1 cellular context compared by ENCODE assay signal in genomic region chr11:14894657-14895598, GRCh38.
TF ChIP-seq lines count a peak whose summit lies in the region.

No MANE protein-coding gene starts in this region.

TF ChIP-seq in HEK293, 187 proteins besides CTCF, POLR2A, EP300 and RAD21 (continued from another document):
- TF ChIP-seq PRDM10 (tag by site-specific recombination; IDR thresholded peaks at IDR 0.05) (0 out of 2 replicates have a peak, but pooled peaks have one; percentile 28), ZBTB44 (tag by site-specific recombination; IDR thresholded peaks at IDR 0.05) (peak; percentile 98)
